Comparison of ENCODE assay signal across 8 cellular contexts in the genomic region with DNA sequence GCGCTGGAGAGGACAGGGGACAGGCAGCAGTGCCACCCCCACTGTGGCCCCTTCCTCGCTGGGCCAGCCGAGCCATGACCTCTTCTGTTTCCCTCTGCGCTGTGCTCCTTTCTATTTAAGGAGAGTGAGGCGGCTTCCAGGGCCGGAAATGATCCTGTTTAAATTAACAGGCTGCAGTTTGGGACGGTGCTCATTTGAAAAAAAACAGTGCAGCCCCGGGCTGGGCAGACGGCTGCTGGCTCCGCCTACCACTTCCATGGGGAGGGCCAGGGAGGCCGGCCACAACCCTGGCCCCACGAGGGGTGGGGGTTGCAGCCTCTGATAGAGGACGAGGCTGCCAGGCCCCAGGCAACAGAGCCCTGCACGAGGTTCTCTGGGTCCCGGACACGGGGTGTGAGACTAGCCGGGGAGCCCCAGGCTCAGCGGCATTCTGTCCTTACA. TPM values are rescaled to one million over a fixed set of nuclear protein-coding genes. Genes with fewer than 3 reads are reported as not detected.
DNase-seq lines count a peak whose midpoint lies in the region; ATAC-seq and TF ChIP-seq lines count a peak whose summit lies in the region.
"Not testable (repeated sequence)": the region's sequence is repeated elsewhere in the genome, so short reads cannot be mapped to it uniquely, and the experiment has no call there.

No MANE protein-coding gene starts in this region.

- intact Hi-C loops in ascending aorta (cut with DNase I): loop anchor here (10.0 kb wide), 1 partner anchor 49 kb away; a partner anchor contains a TSS
- intact Hi-C loops in left ventricle myocardium superior (cut with micrococcal nuclease); gastrocnemius medialis (cut with DNase I; ENCODE audit: low total_unique reads); aorta (cut with DNase I): not testable (repeated sequence)

- H2BK15ac ChIP-seq in mesenchymal stem cell (ENCODE audit: low read depth, poor library complexity, severe bottlenecking): peak overlapping the region; percentile 19

- WGBS in mesenchymal stem cell: 0% methylated on average over 17 of the region's 18 CpGs
- 0 to 4% methylated on average over 18 of the region's 18 CpGs for WGBS in aorta, 2 donors

- ATAC-seq in left ventricle myocardium superior (peak; percentile 51), gastrocnemius medialis (peak; percentile 21 to 44), aorta (ENCODE audit: low FRiP score) (peak; percentile 68)

- H3K36me3 ChIP-seq in MG63: peaks cover 14% of the 10 kb centered on the region
- H3K36me3 ChIP-seq in ascending aorta; mesenchymal stem cell (ENCODE audit: control insufficient read depth in 1 of 2, insufficient read depth in 2 of 2, low read depth in 1 of 2, low read length in 2 of 2); gastrocnemius medialis; aorta (ENCODE audit: control insufficient read depth in 1 of 2, insufficient read depth in 2 of 2, low read length in 1 of 2): not testable (repeated sequence)

- H3K4me2 ChIP-seq in mesenchymal stem cell (ENCODE audit: low read length, poor library complexity, severe bottlenecking): peak overlapping the region; percentile 39

- H3K79me1 ChIP-seq in mesenchymal stem cell (replicated peaks; ENCODE audit: low read length, poor library complexity, severe bottlenecking): not testable (repeated sequence)

- DNase-seq in DMS153 treated with DMSO at 0.1 percent for 48 hours (lab: John Stamatoyannopoulos, UW; ENCODE audit: unreplicated experiment): peak; percentile 8
- peak; percentile 96 for DNase-seq in MG63
- peak; percentile 69 to 88 for DNase-seq in ascending aorta (ENCODE audit: low spot score in 2 of 2)
- DNase-seq in epidermal melanocyte (ENCODE audit: insufficient read length, low spot score): peak; percentile 33
- peak; percentile 71 for DNase-seq in left ventricle myocardium superior
- peak; percentile 73 for DNase-seq in mesenchymal stem cell
- peak in 1 of 2 donors; percentile 56 for DNase-seq in gastrocnemius medialis
- DNase-seq in aorta: peak; percentile 88 to 90

- H3K9ac ChIP-seq in mesenchymal stem cell (ENCODE audit: low read length): peak overlapping the region; percentile 55

- H3K4me3 ChIP-seq in MG63 (peak overlapping the region; percentile 35), ascending aorta (peak overlapping the region; percentile 49 to 61), mesenchymal stem cell (ENCODE audit: insufficient read depth in 1 of 2, low read depth in 1 of 2, low read length in 2 of 2) (peak overlapping the region in 1 of 2 experiments; percentile 37), gastrocnemius medialis (peak overlapping the region; percentile 31 to 56 (median 48))
- not testable (repeated sequence) for H3K4me3 ChIP-seq in aorta (ENCODE audit: low read length in 2 of 2)

- not testable (repeated sequence) for H2AK5ac ChIP-seq in mesenchymal stem cell (ENCODE audit: low read length, severe bottlenecking)

- H2BK120ac ChIP-seq in mesenchymal stem cell (ENCODE audit: low read depth, low read length): peak overlapping the region; percentile 64

- not testable (repeated sequence) for H2AFZ ChIP-seq in mesenchymal stem cell (ENCODE audit: low read depth, low read length)

- H3K18ac ChIP-seq in mesenchymal stem cell (ENCODE audit: low read depth in 1 of 2, low read length in 2 of 2): peak overlapping the region; percentile 73 to 87

- H4K8ac ChIP-seq in mesenchymal stem cell (ENCODE audit: low read length): peak overlapping the region; percentile 90

- H2BK12ac ChIP-seq in mesenchymal stem cell (ENCODE audit: low read length in 2 of 2): peak overlapping the region in 1 of 2 experiments; percentile 98

- H3K14ac ChIP-seq in mesenchymal stem cell (ENCODE audit: low read length in 2 of 2): peak overlapping the region in 1 of 2 experiments; percentile 13

- not testable (repeated sequence) for H3K27me3 ChIP-seq in MG63; ascending aorta; mesenchymal stem cell (ENCODE audit: control insufficient read depth in 1 of 2, insufficient read depth in 1 of 2, low read length in 2 of 2); gastrocnemius medialis; aorta (ENCODE audit: control insufficient read depth in 1 of 2, insufficient read depth in 2 of 2, low read length in 1 of 2)

- TF ChIP-seq CTCF in ascending aorta (IDR thresholded peaks at IDR 0.05); gastrocnemius medialis (IDR thresholded peaks at IDR 0.05 in 4 of 5, conservative IDR thresholded peaks at IDR 0.05 in 1 of 5): not testable (repeated sequence)

- H3K23ac ChIP-seq in mesenchymal stem cell (ENCODE audit: low read length in 2 of 2): not testable (repeated sequence)

- H3K4me1 ChIP-seq in ascending aorta (peaks cover 21 to 64% of the 10 kb centered on the region in 2 donors), mesenchymal stem cell (ENCODE audit: control insufficient read depth, insufficient read depth, low read depth, low read length) (peaks cover 49% of the 10 kb centered on the region), gastrocnemius medialis (peaks cover 64 to 87% of the 10 kb centered on the region in 2 donors)
- not testable (repeated sequence) for H3K4me1 ChIP-seq in aorta (ENCODE audit: control insufficient read depth in 1 of 2, insufficient read depth in 2 of 2, low read length in 2 of 2)

- H3K27ac ChIP-seq in ascending aorta: peak overlapping the region; percentile 93 to 98
- peak overlapping the region; percentile 83 for H3K27ac ChIP-seq in mesenchymal stem cell (ENCODE audit: low read length, poor library complexity, severe bottlenecking)
- H3K27ac ChIP-seq in gastrocnemius medialis: peak overlapping the region; percentile 85 to 97 (median 94)
- H3K27ac ChIP-seq in aorta (ENCODE audit: low read depth in 1 of 2, low read length in 2 of 2): peak overlapping the region; percentile 85 to 100

- peak overlapping the region; percentile 69 for H2BK5ac ChIP-seq in mesenchymal stem cell (ENCODE audit: low read depth, low read length, poor library complexity, severe bottlenecking)

- peak overlapping the region; percentile 93 for H4K91ac ChIP-seq in mesenchymal stem cell (ENCODE audit: low read length)

- in situ Hi-C loops in gastrocnemius medialis (cut with MboI; ENCODE audit: low sequenced_read_pairs in 4 of 4): not testable (repeated sequence)

- peak; percentile 35 to 67 for TF ChIP-seq POLR2A in gastrocnemius medialis (IDR thresholded peaks at IDR 0.05)

- not testable (repeated sequence) for H3K9me3 ChIP-seq in MG63; ascending aorta; mesenchymal stem cell (ENCODE audit: control insufficient read depth, low read length); gastrocnemius medialis; aorta (ENCODE audit: control insufficient read depth, low read length)

- H3K4ac ChIP-seq in mesenchymal stem cell (ENCODE audit: low read depth in 1 of 2, low read length in 2 of 2): peak overlapping the region; percentile 46 to 71

RNA-seq across cellular contexts. Expression of a gene that starts 50.1 kb away (rescaled TPM):
- 47.8 and 61.3 TPM in 2 replicates for total RNA-seq in MG63 (2014; rRNA removed; shearing (Covaris generic); ENCODE audit: low replicate concordance)
- total RNA-seq in ascending aorta (4.8 TPM), left ventricle myocardium superior (25.8 TPM), gastrocnemius medialis (10 to 100 TPM; 32.8 to 76.4 (median 49.3) TPM), aorta (10 to 100 TPM; 19.1 to 22.9 TPM)
- 11.7 TPM for polyA plus RNA-seq in mesenchymal stem cell (2013, experiment 1 of 2)
- 12.7 TPM for polyA plus RNA-seq in mesenchymal stem cell (2013, experiment 2 of 2)
- polyA plus RNA-seq in aorta: 10 to 100 TPM in 1 of 2 donors, 1 to 10 TPM in 1; 9.4 to 11.7 TPM
